ENCODE assay signal across 8 cellular contexts in genomic region chr22:38056969-38057841, GRCh38. TPM values are rescaled to one million over a fixed set of nuclear protein-coding genes. Genes with fewer than 3 reads are reported as not detected.
DNase-seq lines count a peak whose midpoint lies in the region; ATAC-seq and TF ChIP-seq lines count a peak whose summit lies in the region.

Gene PICK1, plus strand, starts transcription at chr22:38057404. Its CDS starts 406 bp downstream, at chr22:38057810.

- peak within 1 kb of the TSS; percentile 97 for H3K27ac Mint-ChIP-seq in Calu3 (ENCODE audit: unreplicated experiment)

- ATAC-seq in HG02885 (IDR thresholded peaks at IDR 0.05; ENCODE audit: poor library complexity, unreplicated experiment) (peak; percentile 60), GM21528 (IDR thresholded peaks at IDR 0.05; ENCODE audit: low FRiP score, unreplicated experiment) (no peak)

- no peaks in the 10 kb centered on the region for H3K27me3 Mint-ChIP-seq in Calu3 (ENCODE audit: unreplicated experiment)

- H3K36me3 Mint-ChIP-seq in Calu3 (ENCODE audit: insufficient read depth, unreplicated experiment) = peaks cover 51% of the 10 kb centered on the region

- TF ChIP-seq CTCF in Calu3 (IDR thresholded peaks at IDR 0.05; ENCODE audit: unreplicated experiment) = no peak

- BruUV-seq in Calu3 (replicated peaks; lab: Mats Ljungman, UMichigan) = TSS peak; percentile 82

- no peaks in the 10 kb centered on the region for H3K9me3 Mint-ChIP-seq in Calu3 (ENCODE audit: low read depth, unreplicated experiment)

- intact Hi-C loops in Calu3 (cut with micrococcal nuclease; ENCODE audit: unreplicated experiment) = loop anchor here (10.0 kb wide), 1 partner anchor 258 kb away; the partner anchor contains the start of gene CSNK1E

- CTCF ChIA-PET in Calu3 (lab: Charles Lee) = interaction anchor here (1.0 kb wide), 1 partner anchor 41 kb away, joined by 3 read pairs; no protein-coding TSS in a partner anchor

- H3K4me1 Mint-ChIP-seq in Calu3 (ENCODE audit: low read depth, unreplicated experiment) = peaks cover 21% of the 10 kb centered on the region

- H3K4me3 Mint-ChIP-seq in Calu3 (ENCODE audit: low read depth, unreplicated experiment) = peak within 1 kb of the TSS; percentile 84

- DNase-seq in Calu3 = peak; percentile 91
- peak; percentile 89 to 95 for DNase-seq in NCI-H526 (lab: John Stamatoyannopoulos, UW)
- peak; percentile 85 to 87 for DNase-seq in activated CD4-positive, alpha-beta T cell treated with anti-CD3 and anti-CD28 coated beads, Interleukin-2, amount 50 U/mL, for 48 hours
- DNase-seq in dermis blood vessel endothelial cell = peak; percentile 88
- peak; percentile 97 for DNase-seq in left kidney (ENCODE audit: low read depth, low spot score)
- DNase-seq in stimulated activated CD4-positive, alpha-beta T cell treated with anti-CD3 and anti-CD28 coated beads, Interleukin-1b, Interleukin-23, amount 100 ng/mL, for 4 hours (ENCODE audit: low read depth in 2 of 2) = peak; percentile 68 to 70

RNA-seq across cellular contexts. Expression of gene PICK1, which starts in this region (rescaled TPM):
- total RNA-seq in Calu3 (2022) (54.2 and 58.3 TPM in 2 replicates), dermis blood vessel endothelial cell (15.5 and 18.7 TPM in 2 replicates)
